ENCODE assay signal across 23 cellular contexts in genomic region chr14:30337456-30337855, GRCh38.
"Had no signal": no experiment of that assay in that cellular context is flagged by ENCODE, and none has a peak within 500 bp of the region (broad histone marks: within the 10 kb centered on the region; RNA-seq: fewer than 3 reads in every experiment).

No MANE protein-coding gene starts in this region.

- H3K36me3 ChIP-seq: left lung, ovary, right atrium auricular region, suprapubic skin, thoracic aorta, tibial artery, upper lobe of right lung had no signal

- H3K4me1 ChIP-seq: left lung, right atrium auricular region, suprapubic skin, tibial artery, upper lobe of right lung had no signal

- H3K27me3 ChIP-seq: left lung, ovary, right atrium auricular region, suprapubic skin, tibial artery, upper lobe of right lung had no signal

- DNase-seq: hippocampal formation; kidney; left colon; left lung; mesendoderm; naive B cell; natural killer cell; nephron progenitor cell; ovary; stimulated activated CD4-positive, alpha-beta T cell treated with anti-CD3 and anti-CD28 coated beads, Interleukin-12 subunit alpha, Interleukin-12 subunit beta, amount 100 ng/mL, for 4 hours; stimulated activated CD4-positive, alpha-beta T cell treated with anti-CD3 and anti-CD28 coated beads, Interleukin-15, amount 100 ng/mL, for 24 hours; stimulated activated CD4-positive, alpha-beta T cell treated with anti-CD3 and anti-CD28 coated beads, Interleukin-2, amount 100 ng/mL, for 24 hours; stimulated activated CD4-positive, alpha-beta T cell treated with anti-CD3 and anti-CD28 coated beads, Interleukin-4, amount 100 ng/mL, for 1 hour; stimulated activated naive CD4-positive, alpha-beta T cell; tibial artery; trophoblast cell; upper lobe of right lung had no signal

- FAIRE-seq: kidney, urothelium cell line had no signal

- H3K4me3 ChIP-seq: left lung, lung, ovary, right atrium auricular region, skin epidermis, suprapubic skin, thoracic aorta, tibial artery, upper lobe of right lung had no signal

- H3K27ac ChIP-seq: left lung, ovary, right atrium auricular region, skin epidermis, suprapubic skin, thoracic aorta, tibial artery, upper lobe of right lung had no signal

- H3K9me3 ChIP-seq: left lung, ovary, right atrium auricular region, suprapubic skin, thoracic aorta, tibial artery, upper lobe of right lung had no signal
